In the genomic region with DNA sequence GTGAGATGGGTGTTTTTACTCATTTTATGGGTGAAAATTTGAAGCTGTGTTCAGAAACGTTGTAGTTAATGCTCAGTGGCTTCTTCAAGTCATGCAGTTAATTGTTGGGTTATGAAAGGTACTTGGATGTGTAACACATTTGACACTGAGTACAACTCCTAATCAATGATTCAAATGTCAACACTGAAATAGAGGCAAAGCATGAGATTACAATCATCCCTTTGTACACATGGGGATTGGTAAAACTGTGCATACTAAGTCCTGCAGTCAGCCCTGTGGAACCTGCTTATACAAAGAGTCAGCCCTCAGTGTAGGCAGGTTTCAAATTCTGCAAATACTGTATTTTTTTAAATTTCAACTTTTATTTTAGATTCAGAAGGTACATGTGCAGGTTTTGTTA, we compare ENCODE assay signal across 2 cellular contexts.
TF ChIP-seq lines count a peak whose summit lies in the region.

No MANE protein-coding gene starts in this region.

TF ChIP-seq in HepG2, 621 proteins besides CTCF, POLR2A, EP300 and RAD21 (continues in another document):
- TF ChIP-seq, protein P1, sequence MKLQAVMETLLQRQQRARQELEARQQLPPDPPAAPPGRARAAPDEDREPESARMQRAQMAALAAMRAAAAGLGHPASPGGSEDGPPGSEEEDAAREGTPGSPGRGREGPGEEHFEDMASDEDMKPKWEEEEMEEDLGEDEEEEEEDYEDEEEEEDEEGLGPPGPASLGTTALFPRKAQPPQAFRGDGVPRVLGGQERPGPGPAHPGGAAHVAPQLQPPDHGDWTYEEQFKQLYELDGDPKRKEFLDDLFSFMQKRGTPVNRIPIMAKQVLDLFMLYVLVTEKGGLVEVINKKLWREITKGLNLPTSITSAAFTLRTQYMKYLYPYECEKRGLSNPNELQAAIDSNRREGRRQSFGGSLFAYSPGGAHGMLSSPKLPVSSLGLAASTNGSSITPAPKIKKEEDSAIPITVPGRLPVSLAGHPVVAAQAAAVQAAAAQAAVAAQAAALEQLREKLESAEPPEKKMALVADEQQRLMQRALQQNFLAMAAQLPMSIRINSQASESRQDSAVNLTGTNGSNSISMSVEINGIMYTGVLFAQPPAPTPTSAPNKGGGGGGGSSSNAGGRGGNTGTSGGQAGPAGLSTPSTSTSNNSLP (IDR thresholded peaks at IDR 0.05; ENCODE audit: low read depth, low read length) = peak; percentile 36; the same call in 1 of the 2 replicates
- no peak for TF ChIP-seq ELF1 (CRISPR knock-in tag; IDR thresholded peaks at IDR 0.05)
- TF ChIP-seq TAF15 (IDR thresholded peaks at IDR 0.05; ENCODE audit: low read depth, low read length, poor library complexity, severe bottlenecking) = no peak
- no peak for TF ChIP-seq ELF3 (CRISPR knock-in tag; IDR thresholded peaks at IDR 0.05)
- peak; percentile 31; the same call in 1 of the 2 replicates for TF ChIP-seq SAP130 (CRISPR knock-in tag; IDR thresholded peaks at IDR 0.05; ENCODE audit: low read depth)
- no peak for TF ChIP-seq CCDC6 (CRISPR knock-in tag; IDR thresholded peaks at IDR 0.05)
- TF ChIP-seq, protein P2, sequence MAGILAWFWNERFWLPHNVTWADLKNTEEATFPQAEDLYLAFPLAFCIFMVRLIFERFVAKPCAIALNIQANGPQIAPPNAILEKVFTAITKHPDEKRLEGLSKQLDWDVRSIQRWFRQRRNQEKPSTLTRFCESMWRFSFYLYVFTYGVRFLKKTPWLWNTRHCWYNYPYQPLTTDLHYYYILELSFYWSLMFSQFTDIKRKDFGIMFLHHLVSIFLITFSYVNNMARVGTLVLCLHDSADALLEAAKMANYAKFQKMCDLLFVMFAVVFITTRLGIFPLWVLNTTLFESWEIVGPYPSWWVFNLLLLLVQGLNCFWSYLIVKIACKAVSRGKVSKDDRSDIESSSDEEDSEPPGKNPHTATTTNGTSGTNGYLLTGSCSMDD (CRISPR knock-in tag; IDR thresholded peaks at IDR 0.05) = no peak
- TF ChIP-seq, protein P3, sequence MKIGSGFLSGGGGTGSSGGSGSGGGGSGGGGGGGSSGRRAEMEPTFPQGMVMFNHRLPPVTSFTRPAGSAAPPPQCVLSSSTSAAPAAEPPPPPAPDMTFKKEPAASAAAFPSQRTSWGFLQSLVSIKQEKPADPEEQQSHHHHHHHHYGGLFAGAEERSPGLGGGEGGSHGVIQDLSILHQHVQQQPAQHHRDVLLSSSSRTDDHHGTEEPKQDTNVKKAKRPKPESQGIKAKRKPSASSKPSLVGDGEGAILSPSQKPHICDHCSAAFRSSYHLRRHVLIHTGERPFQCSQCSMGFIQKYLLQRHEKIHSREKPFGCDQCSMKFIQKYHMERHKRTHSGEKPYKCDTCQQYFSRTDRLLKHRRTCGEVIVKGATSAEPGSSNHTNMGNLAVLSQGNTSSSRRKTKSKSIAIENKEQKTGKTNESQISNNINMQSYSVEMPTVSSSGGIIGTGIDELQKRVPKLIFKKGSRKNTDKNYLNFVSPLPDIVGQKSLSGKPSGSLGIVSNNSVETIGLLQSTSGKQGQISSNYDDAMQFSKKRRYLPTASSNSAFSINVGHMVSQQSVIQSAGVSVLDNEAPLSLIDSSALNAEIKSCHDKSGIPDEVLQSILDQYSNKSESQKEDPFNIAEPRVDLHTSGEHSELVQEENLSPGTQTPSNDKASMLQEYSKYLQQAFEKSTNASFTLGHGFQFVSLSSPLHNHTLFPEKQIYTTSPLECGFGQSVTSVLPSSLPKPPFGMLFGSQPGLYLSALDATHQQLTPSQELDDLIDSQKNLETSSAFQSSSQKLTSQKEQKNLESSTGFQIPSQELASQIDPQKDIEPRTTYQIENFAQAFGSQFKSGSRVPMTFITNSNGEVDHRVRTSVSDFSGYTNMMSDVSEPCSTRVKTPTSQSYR (CRISPR knock-in tag; IDR thresholded peaks at IDR 0.05; ENCODE audit: borderline replicate concordance) = peak; percentile 7; the same call in 1 of the 2 replicates
- no peak for TF ChIP-seq MBD4 (IDR thresholded peaks at IDR 0.05; ENCODE audit: borderline replicate concordance, low read length)
- TF ChIP-seq, protein P4, sequence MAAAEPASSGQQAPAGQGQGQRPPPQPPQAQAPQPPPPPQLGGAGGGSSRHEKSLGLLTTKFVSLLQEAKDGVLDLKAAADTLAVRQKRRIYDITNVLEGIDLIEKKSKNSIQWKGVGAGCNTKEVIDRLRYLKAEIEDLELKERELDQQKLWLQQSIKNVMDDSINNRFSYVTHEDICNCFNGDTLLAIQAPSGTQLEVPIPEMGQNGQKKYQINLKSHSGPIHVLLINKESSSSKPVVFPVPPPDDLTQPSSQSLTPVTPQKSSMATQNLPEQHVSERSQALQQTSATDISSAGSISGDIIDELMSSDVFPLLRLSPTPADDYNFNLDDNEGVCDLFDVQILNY (CRISPR knock-in tag; conservative IDR thresholded peaks at IDR 0.05) = no peak
- TF ChIP-seq, protein P5, sequence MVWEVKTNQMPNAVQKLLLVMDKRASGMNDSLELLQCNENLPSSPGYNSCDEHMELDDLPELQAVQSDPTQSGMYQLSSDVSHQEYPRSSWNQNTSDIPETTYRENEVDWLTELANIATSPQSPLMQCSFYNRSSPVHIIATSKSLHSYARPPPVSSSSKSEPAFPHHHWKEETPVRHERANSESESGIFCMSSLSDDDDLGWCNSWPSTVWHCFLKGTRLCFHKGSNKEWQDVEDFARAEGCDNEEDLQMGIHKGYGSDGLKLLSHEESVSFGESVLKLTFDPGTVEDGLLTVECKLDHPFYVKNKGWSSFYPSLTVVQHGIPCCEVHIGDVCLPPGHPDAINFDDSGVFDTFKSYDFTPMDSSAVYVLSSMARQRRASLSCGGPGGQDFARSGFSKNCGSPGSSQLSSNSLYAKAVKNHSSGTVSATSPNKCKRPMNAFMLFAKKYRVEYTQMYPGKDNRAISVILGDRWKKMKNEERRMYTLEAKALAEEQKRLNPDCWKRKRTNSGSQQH (CRISPR knock-in tag; IDR thresholded peaks at IDR 0.05; ENCODE audit: low read depth) = no peak
- no peak for TF ChIP-seq ZNF484 (CRISPR knock-in tag; IDR thresholded peaks at IDR 0.05; ENCODE audit: borderline replicate concordance, low read depth)
- no peak for TF ChIP-seq MAFF (IDR thresholded peaks at IDR 0.05; ENCODE audit: low read depth, low read length)
- TF ChIP-seq CEBPB (IDR thresholded peaks at IDR 0.05; ENCODE audit: borderline replicate concordance, low read depth, low read length) = no peak
- no peak for TF ChIP-seq GFI1 (CRISPR knock-in tag; IDR thresholded peaks at IDR 0.05; ENCODE audit: borderline replicate concordance)
- no peak for TF ChIP-seq ZBTB42 (CRISPR knock-in tag; IDR thresholded peaks at IDR 0.05)
- TF ChIP-seq BRD4 (CRISPR knock-in tag; IDR thresholded peaks at IDR 0.05) = no peak

TF ChIP-seq in HEK293T, 16 proteins besides CTCF, POLR2A, EP300 and RAD21:
- TF ChIP-seq ZNF384 (IDR thresholded peaks at IDR 0.05) = no peak
- TF ChIP-seq NFRKB (IDR thresholded peaks at IDR 0.05) = no peak
- no peak for TF ChIP-seq ELF4 (IDR thresholded peaks at IDR 0.05)
- no peak for TF ChIP-seq FOXA1 (IDR thresholded peaks at IDR 0.05)
- no peak for TF ChIP-seq CTBP1 (IDR thresholded peaks at IDR 0.05; ENCODE audit: borderline replicate concordance)
- TF ChIP-seq FOXK2 (IDR thresholded peaks at IDR 0.05) = no peak
- no peak for TF ChIP-seq LEF1 (IDR thresholded peaks at IDR 0.05; ENCODE audit: borderline replicate concordance)
- TF ChIP-seq BHLHE40 (IDR thresholded peaks at IDR 0.05; ENCODE audit: borderline replicate concordance) = no peak
- TF ChIP-seq, protein P6, sequence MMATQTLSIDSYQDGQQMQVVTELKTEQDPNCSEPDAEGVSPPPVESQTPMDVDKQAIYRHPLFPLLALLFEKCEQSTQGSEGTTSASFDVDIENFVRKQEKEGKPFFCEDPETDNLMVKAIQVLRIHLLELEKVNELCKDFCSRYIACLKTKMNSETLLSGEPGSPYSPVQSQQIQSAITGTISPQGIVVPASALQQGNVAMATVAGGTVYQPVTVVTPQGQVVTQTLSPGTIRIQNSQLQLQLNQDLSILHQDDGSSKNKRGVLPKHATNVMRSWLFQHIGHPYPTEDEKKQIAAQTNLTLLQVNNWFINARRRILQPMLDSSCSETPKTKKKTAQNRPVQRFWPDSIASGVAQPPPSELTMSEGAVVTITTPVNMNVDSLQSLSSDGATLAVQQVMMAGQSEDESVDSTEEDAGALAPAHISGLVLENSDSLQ (IDR thresholded peaks at IDR 0.05) = no peak
- no peak for TF ChIP-seq SUZ12 (IDR thresholded peaks at IDR 0.05)
- TF ChIP-seq ARNT (IDR thresholded peaks at IDR 0.05) = no peak
- no peak for TF ChIP-seq FOXM1 (IDR thresholded peaks at IDR 0.05; ENCODE audit: borderline replicate concordance)
- no peak for TF ChIP-seq HDGF (IDR thresholded peaks at IDR 0.05; ENCODE audit: borderline replicate concordance)
- no peak for TF ChIP-seq L3MBTL2 (conservative IDR thresholded peaks at IDR 0.05)
- no peak for TF ChIP-seq SP1 (IDR thresholded peaks at IDR 0.05)
- no peak for TF ChIP-seq TARDBP (IDR thresholded peaks at IDR 0.05)
